ENCODE assay signal across 15 cellular contexts in the genomic region with DNA sequence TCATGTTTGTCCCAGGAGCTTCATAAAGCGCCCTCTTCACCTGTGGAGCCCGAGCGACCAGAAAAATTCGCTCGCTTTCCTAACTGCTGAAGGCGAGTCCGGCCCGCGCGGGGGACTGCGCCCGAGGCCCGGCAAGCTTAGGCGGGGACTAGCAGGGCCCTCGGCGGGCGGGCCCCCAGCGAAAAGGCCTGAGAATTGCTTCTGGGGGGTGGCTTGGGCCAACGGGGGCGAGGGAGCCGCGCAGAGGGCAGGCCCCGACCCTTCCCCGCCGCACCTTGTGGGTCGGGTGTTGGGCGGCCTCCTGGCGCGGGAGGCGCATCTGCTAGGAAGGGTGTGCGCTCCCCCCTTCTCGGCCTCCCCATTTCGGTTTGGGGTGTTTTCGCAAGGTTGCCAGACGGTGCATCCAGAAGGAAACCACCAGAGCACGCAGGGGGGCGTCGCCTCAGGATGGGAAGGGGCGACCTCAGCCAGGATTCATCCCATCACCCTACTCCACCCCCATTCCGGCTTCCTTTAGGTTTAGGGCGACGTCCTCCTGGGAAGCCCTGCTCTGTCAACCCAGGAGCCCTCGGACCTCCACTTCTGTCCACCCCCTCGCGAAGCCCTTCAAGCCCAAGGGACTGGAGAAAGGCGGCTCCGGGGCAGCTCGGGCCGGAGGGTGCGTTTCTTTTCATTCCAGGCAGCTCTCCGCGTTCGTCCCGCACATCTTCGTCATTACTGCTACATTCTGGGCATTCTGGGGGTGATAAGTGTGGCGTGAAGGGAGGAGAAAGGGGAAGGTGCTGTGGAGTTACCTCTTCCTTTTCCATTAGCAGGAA. TPM values are rescaled to one million over a fixed set of nuclear protein-coding genes. Genes with fewer than 3 reads are reported as not detected.
DNase-seq lines count a peak whose midpoint lies in the region; ATAC-seq, FAIRE-seq and TF ChIP-seq lines count a peak whose summit lies in the region.
"Had no signal": no experiment of that assay in that cellular context is flagged by ENCODE, and none has a peak within 500 bp of the region (broad histone marks: within the 10 kb centered on the region; RNA-seq: fewer than 3 reads in every experiment).

No MANE protein-coding gene starts in this region.

- peaks cover 0 to 5% of the 10 kb centered on the region in 2 donors for H3K4me1 ChIP-seq in kidney (ENCODE audit: control insufficient read depth in 1 of 2, insufficient read depth in 1 of 2, low read depth in 1 of 2, low read length in 2 of 2)

- peaks cover 35% of the 10 kb centered on the region for H3K4me1 Mint-ChIP-seq in stimulated activated naive CD8-positive, alpha-beta T cell treated with anti-CD3 and anti-CD28 coated beads, Interleukin-15, Interleukin-2, amounts not matched to agents 100 ng/mL and 50 ng/mL, for 24 hours (ENCODE audit: low read depth)
- H3K4me1 Mint-ChIP-seq in activated naive CD8-positive, alpha-beta T cell treated with anti-CD3 and anti-CD28 coated beads for 36 hours = peaks cover 30% of the 10 kb centered on the region

- ATAC-seq in stimulated activated naive CD8-positive, alpha-beta T cell treated with anti-CD3 and anti-CD28 coated beads, Interleukin-15, Interleukin-2, amounts not matched to agents 100 U/mL and 50 U/mL, for 24 hours = no peak
- ATAC-seq in GM19023 (IDR thresholded peaks at IDR 0.05; ENCODE audit: unreplicated experiment) = no peak
- ATAC-seq: right cardiac atrium, T-cell had no signal

- no peak overlapping the region for H3K4me3 ChIP-seq in kidney (ENCODE audit: low read length in 2 of 2)

- H3K27me3 Mint-ChIP-seq in stimulated activated naive CD8-positive, alpha-beta T cell treated with anti-CD3 and anti-CD28 coated beads, Interleukin-15, Interleukin-2, amounts not matched to agents 100 ng/mL and 50 ng/mL, for 24 hours = peaks cover 54% of the 10 kb centered on the region
- H3K27me3 Mint-ChIP-seq in activated naive CD8-positive, alpha-beta T cell treated with anti-CD3 and anti-CD28 coated beads for 36 hours = peaks cover 60% of the 10 kb centered on the region

- H3K27ac ChIP-seq in kidney (ENCODE audit: low read depth in 2 of 2, low read length in 2 of 2) = no peak overlapping the region
- H3K27ac ChIP-seq: C4-2B had no signal

- peaks cover 13% of the 10 kb centered on the region for H3K36me3 Mint-ChIP-seq in stimulated activated naive CD8-positive, alpha-beta T cell treated with anti-CD3 and anti-CD28 coated beads, Interleukin-15, Interleukin-2, amounts not matched to agents 100 ng/mL and 50 ng/mL, for 24 hours (ENCODE audit: low read depth)
- H3K36me3 Mint-ChIP-seq in activated naive CD8-positive, alpha-beta T cell treated with anti-CD3 and anti-CD28 coated beads for 36 hours = peaks cover 8% of the 10 kb centered on the region

- peaks cover 0 to 9% of the 10 kb centered on the region in 2 donors for H3K36me3 ChIP-seq in kidney (ENCODE audit: control insufficient read depth in 1 of 2, insufficient read depth in 2 of 2, low read length in 2 of 2)

- peak overlapping the region; percentile 32 for H3K4me3 Mint-ChIP-seq in stimulated activated naive CD8-positive, alpha-beta T cell treated with anti-CD3 and anti-CD28 coated beads, Interleukin-15, Interleukin-2, amounts not matched to agents 100 ng/mL and 50 ng/mL, for 24 hours
- H3K4me3 Mint-ChIP-seq in activated naive CD8-positive, alpha-beta T cell treated with anti-CD3 and anti-CD28 coated beads for 36 hours = peak overlapping the region; percentile 29

- no peak for TF ChIP-seq CTCF in kidney (IDR thresholded peaks at IDR 0.05; ENCODE audit: borderline replicate concordance, extremely low read depth, insufficient read depth)

- no peak for FAIRE-seq in kidney (lab: Jason Lieb, UNC)

- H3K27ac Mint-ChIP-seq in stimulated activated naive CD8-positive, alpha-beta T cell treated with anti-CD3 and anti-CD28 coated beads, Interleukin-15, Interleukin-2, amounts not matched to agents 100 ng/mL and 50 ng/mL, for 24 hours = no peak overlapping the region
- no peak overlapping the region for H3K27ac Mint-ChIP-seq in activated naive CD8-positive, alpha-beta T cell treated with anti-CD3 and anti-CD28 coated beads for 36 hours

- DNase-seq in stimulated activated naive CD8-positive, alpha-beta T cell treated with anti-CD3 and anti-CD28 coated beads, Interleukin-15, Interleukin-2, amounts not matched to agents 100 U/mL and 50 U/mL, for 24 hours = no peak
- no peak for DNase-seq in activated naive CD8-positive, alpha-beta T cell treated with anti-CD3 and anti-CD28 coated beads for 36 hours
- DNase-seq in kidney (peak; percentile 58), AML-193 (lab: John Stamatoyannopoulos, UW) (no peak), NCI-H345 (lab: John Stamatoyannopoulos, UW) (no peak)
- no peak for DNase-seq in effector CD4-positive, alpha-beta T cell
- DNase-seq: mammary epithelial cell, substantia nigra, T-cell had no signal

- H3K9me3 ChIP-seq in kidney (ENCODE audit: control insufficient read depth in 1 of 2, low read length in 2 of 2) = peaks cover 0 to 4% of the 10 kb centered on the region in 2 donors

- H3K9ac ChIP-seq in kidney (ENCODE audit: low read length in 2 of 2) = no peak overlapping the region

- intact Hi-C loops in kidney (cut with DNase I) = no loop called here

- H3K9me3 Mint-ChIP-seq in stimulated activated naive CD8-positive, alpha-beta T cell treated with anti-CD3 and anti-CD28 coated beads, Interleukin-15, Interleukin-2, amounts not matched to agents 100 ng/mL and 50 ng/mL, for 24 hours = no peaks in the 10 kb centered on the region
- no peaks in the 10 kb centered on the region for H3K9me3 Mint-ChIP-seq in activated naive CD8-positive, alpha-beta T cell treated with anti-CD3 and anti-CD28 coated beads for 36 hours
- H3K9me3 Mint-ChIP-seq: T-cell had no signal

RNA-seq across cellular contexts. Expression of a gene that starts 9.1 kb away (rescaled TPM):
- not detected for total RNA-seq in activated naive CD8-positive, alpha-beta T cell treated with anti-CD3 and anti-CD28 coated beads for 36 hours
- not detected for total RNA-seq in kidney
- polyA plus RNA-seq in kidney (ENCODE audit: insufficient read depth, low read depth, low replicate concordance) = not detected
- total RNA-seq: activated CD8-positive, alpha-beta memory T cell treated with anti-CD3 and anti-CD28 coated beads for 36 hours; OCI-LY7; right cardiac atrium; T-cell had no signal
- polyA plus RNA-seq: mammary epithelial cell, right cardiac atrium had no signal

RNA-seq across cellular contexts. Expression of a gene that starts 51.7 kb away (rescaled TPM):
- total RNA-seq in activated naive CD8-positive, alpha-beta T cell treated with anti-CD3 and anti-CD28 coated beads for 36 hours = 10 to 100 TPM; 12.9 to 15.9 TPM
- 29.0 TPM for total RNA-seq in kidney
- 13.7 TPM for polyA plus RNA-seq in kidney (ENCODE audit: insufficient read depth, low read depth, low replicate concordance)
